Comparison of ENCODE assay signal across 8 cellular contexts in genomic region chr2:37389984-37390765, GRCh38. TPM values are rescaled to one million over a fixed set of nuclear protein-coding genes. Genes with fewer than 3 reads are reported as not detected.
DNase-seq lines count a peak whose midpoint lies in the region; ATAC-seq and TF ChIP-seq lines count a peak whose summit lies in the region.

No MANE protein-coding gene starts in this region.

- peaks cover 18% of the 10 kb centered on the region for H3K4me1 Mint-ChIP-seq in activated CD8-positive, alpha-beta T cell treated with anti-CD3 and anti-CD28 coated beads for 36 hours (ENCODE audit: low read depth)

- CTCF ChIA-PET in activated CD8-positive, alpha-beta T cell treated with anti-CD3 and anti-CD28 coated beads for 36 hours (lab: Charles Lee) = interaction anchor here (0.6 to 3.5 kb wide), 12 partner anchors 9 to 487 kb away, joined by 3 to 42 read pairs (median 4); no protein-coding TSS in a partner anchor

- no peak for TF ChIP-seq CTCF in activated CD8-positive, alpha-beta T cell treated with anti-CD3 and anti-CD28 coated beads for 36 hours (IDR thresholded peaks at IDR 0.05)
- no peak for TF ChIP-seq CTCF in esophagus squamous epithelium (IDR thresholded peaks at IDR 0.05)

- H3K4me1 ChIP-seq in esophagus squamous epithelium = peaks cover 13 to 32% (median 17%) of the 10 kb centered on the region in 3 donors

- H3K9me3 ChIP-seq in esophagus squamous epithelium = no peaks in the 10 kb centered on the region

- no peaks in the 10 kb centered on the region for H3K27me3 ChIP-seq in esophagus squamous epithelium

- H3K9me3 Mint-ChIP-seq in activated CD8-positive, alpha-beta T cell treated with anti-CD3 and anti-CD28 coated beads for 36 hours = peaks cover 6% of the 10 kb centered on the region

- DNase-seq in activated CD8-positive, alpha-beta memory T cell treated with anti-CD3 and anti-CD28 coated beads for 1 hour (ENCODE audit: extremely low read depth in 1 of 2, low read depth in 1 of 2) = peak; percentile 11 to 19
- no peak for DNase-seq in activated CD8-positive, alpha-beta memory T cell treated with anti-CD3 and anti-CD28 coated beads, Interleukin-2, amount 50 U/mL, for 48 hours
- DNase-seq in NCI-H226 = peak; percentile 93
- peak; percentile 81 for DNase-seq in activated CD8-positive, alpha-beta T cell treated with anti-CD3 and anti-CD28 coated beads for 36 hours
- DNase-seq in esophagus squamous epithelium (lab: John Stamatoyannopoulos, UW) = no peak
- peak; percentile 99 for DNase-seq in renal cortical epithelial cell (ENCODE audit: low read depth)
- no peak for DNase-seq in NCI-H1048 (lab: John Stamatoyannopoulos, UW)

- no peak for TF ChIP-seq POLR2A in esophagus squamous epithelium (IDR thresholded peaks at IDR 0.05)

- no peaks in the 10 kb centered on the region for H3K36me3 ChIP-seq in esophagus squamous epithelium

- H3K4me3 ChIP-seq in esophagus squamous epithelium = peak overlapping the region in 1 of 4 donors; percentile 19

- H3K27me3 Mint-ChIP-seq in activated CD8-positive, alpha-beta T cell treated with anti-CD3 and anti-CD28 coated beads for 36 hours = peaks cover 2% of the 10 kb centered on the region

- intact Hi-C loops in activated CD8-positive, alpha-beta T cell treated with anti-CD3 and anti-CD28 coated beads for 36 hours (cut with micrococcal nuclease) = loop anchor here (1.0 to 5.0 kb wide), 4 partner anchors 13 to 487 kb away; partner anchors contain the start of gene PRKD3
- intact Hi-C loops in esophagus squamous epithelium (cut with DNase I) = no loop called here

- H3K4me3 Mint-ChIP-seq in activated CD8-positive, alpha-beta T cell treated with anti-CD3 and anti-CD28 coated beads for 36 hours = peak overlapping the region; percentile 16

- peak; percentile 95 for ATAC-seq in HG02840 (IDR thresholded peaks at IDR 0.05; ENCODE audit: low FRiP score, unreplicated experiment)
- ATAC-seq in activated CD8-positive, alpha-beta T cell treated with anti-CD3 and anti-CD28 coated beads for 36 hours = peak; percentile 93

- H3K36me3 Mint-ChIP-seq in activated CD8-positive, alpha-beta T cell treated with anti-CD3 and anti-CD28 coated beads for 36 hours (ENCODE audit: low read depth) = no peaks in the 10 kb centered on the region

- H3K27ac ChIP-seq in esophagus squamous epithelium = peak overlapping the region; percentile 40 to 77 (median 58)

- peak overlapping the region; percentile 92 for H3K27ac Mint-ChIP-seq in activated CD8-positive, alpha-beta T cell treated with anti-CD3 and anti-CD28 coated beads for 36 hours

- WGBS in esophagus squamous epithelium, 2 donors = 16 to 36% methylated on average over 5 of the region's 5 CpGs

- POLR2A ChIA-PET in activated CD8-positive, alpha-beta T cell treated with anti-CD3 and anti-CD28 coated beads for 36 hours (lab: Charles Lee) = interaction anchor here (0.6 to 3.3 kb wide), 6 partner anchors 10 to 483 kb away, joined by 3 to 27 read pairs (median 4); partner anchors contain the start of gene PRKD3

RNA-seq across cellular contexts. Expression of gene QPCT, which starts 45.7 kb away (rescaled TPM):
- total RNA-seq in activated CD8-positive, alpha-beta T cell treated with anti-CD3 and anti-CD28 coated beads for 36 hours = under 1 TPM; 0.29 to 0.56 TPM
- 10 to 100 TPM in 2 of 4 donors, 1 to 10 TPM in 2; 2.1 to 13.7 (median 7.2) TPM for total RNA-seq in esophagus squamous epithelium
- total RNA-seq in renal cortical epithelial cell = 81.8 and 83.0 TPM in 2 replicates

Comparison
In these comparisons a context has a peak if more than half of its experiments do, and no peak if none do; other contexts are left out.
1. DNase-seq: peak in activated CD8-positive, alpha-beta memory T cell treated with anti-CD3 and anti-CD28 coated beads for 1 hour (2 of 2), NCI-H226 (single experiment), activated CD8-positive, alpha-beta T cell treated with anti-CD3 and anti-CD28 coated beads for 36 hours (single experiment) and renal cortical epithelial cell (single experiment); none in activated CD8-positive, alpha-beta memory T cell treated with anti-CD3 and anti-CD28 coated beads, Interleukin-2, amount 50 U/mL, for 48 hours (single experiment), esophagus squamous epithelium (single experiment) and NCI-H1048 (single experiment).